ENCODE assay signal across 1 cellular context in genomic region chr2:174210861-174211260, GRCh38.
TF ChIP-seq lines count a peak whose summit lies in the region.

No MANE protein-coding gene starts in this region.

TF ChIP-seq in K562, 482 proteins besides CTCF, POLR2A, EP300 and RAD21 (continued from another document and continues in another):
- TF ChIP-seq ZMIZ1 (IDR thresholded peaks at IDR 0.05; ENCODE audit: low read depth in 2 of 2, low read length in 2 of 2): peak in 1 of 2 experiments; percentile 46; a peak in 1 of 4 replicates
- TF ChIP-seq NCOR1 (IDR thresholded peaks at IDR 0.05): peak; percentile 76
- TF ChIP-seq WHSC1 (IDR thresholded peaks at IDR 0.05; ENCODE audit: low read length): no peak
- no peak for TF ChIP-seq HEY1 (CRISPR knock-in tag; IDR thresholded peaks at IDR 0.05; ENCODE audit: borderline replicate concordance)
- TF ChIP-seq TEAD4 (IDR thresholded peaks at IDR 0.05; ENCODE audit: low read length): peak; percentile 91
- TF ChIP-seq TEAD4 (CRISPR knock-in tag; IDR thresholded peaks at IDR 0.05; ENCODE audit: borderline replicate concordance): no peak
- TF ChIP-seq SPI1 (IDR thresholded peaks at IDR 0.05; ENCODE audit: borderline replicate concordance, low read depth, low read length): no peak; the same call in 1 of the 2 replicates
- TF ChIP-seq KLF16 (IDR thresholded peaks at IDR 0.05): peak; percentile 63
- TF ChIP-seq ATF1 (CRISPR knock-in tag; IDR thresholded peaks at IDR 0.05): no peak
- TF ChIP-seq ATF1 (tag; IDR thresholded peaks at IDR 0.05): 0 out of 2 replicates have a peak, but pooled peaks have one; percentile 14
- TF ChIP-seq CC2D1A (IDR thresholded peaks at IDR 0.05): peak; percentile 68; the same call in 1 of the 2 replicates
- TF ChIP-seq SMARCC2 (IDR thresholded peaks at IDR 0.05; ENCODE audit: low read depth): peak; percentile 40; the same call in 1 of the 2 replicates
- no peak for TF ChIP-seq THAP7 (CRISPR knock-in tag; IDR thresholded peaks at IDR 0.05)
- peak; percentile 72 for TF ChIP-seq ZBTB2 (IDR thresholded peaks at IDR 0.05)
- TF ChIP-seq RFX5 (IDR thresholded peaks at IDR 0.05; ENCODE audit: low read depth, low read length): no peak
- no peak for TF ChIP-seq ZNF23 (CRISPR knock-in tag; IDR thresholded peaks at IDR 0.05)
- TF ChIP-seq ZNF699 (CRISPR knock-in tag; IDR thresholded peaks at IDR 0.05; ENCODE audit: insufficient replicate concordance): no peak
- TF ChIP-seq GATA2 (CRISPR knock-in tag; IDR thresholded peaks at IDR 0.05): peak; percentile 49; the same call in 1 of the 2 replicates
- no peak for TF ChIP-seq ZNF280A (IDR thresholded peaks at IDR 0.05; ENCODE audit: low read depth, partially characterized antibody)
- TF ChIP-seq GABPB2 (CRISPR knock-in tag; conservative IDR thresholded peaks at IDR 0.05): no peak
- TF ChIP-seq MTF1 (CRISPR knock-in tag; IDR thresholded peaks at IDR 0.05; ENCODE audit: borderline replicate concordance): no peak
- no peak for TF ChIP-seq ELF2 (CRISPR knock-in tag; IDR thresholded peaks at IDR 0.05)
- TF ChIP-seq CBX8 (IDR thresholded peaks at IDR 0.05; ENCODE audit: borderline replicate concordance, extremely low read depth, low read depth, low read length, poor library complexity, severe bottlenecking): no peak
- no peak for TF ChIP-seq ZZZ3 (IDR thresholded peaks at IDR 0.05)
- no peak for TF ChIP-seq ZNF318 (IDR thresholded peaks at IDR 0.05; ENCODE audit: borderline replicate concordance in 1 of 2, low read depth in 1 of 2)
- no peak for TF ChIP-seq CHD2 (IDR thresholded peaks at IDR 0.05; ENCODE audit: low read depth, low read length)
- peak; percentile 65 for TF ChIP-seq TOE1 (IDR thresholded peaks at IDR 0.05; ENCODE audit: borderline replicate concordance)
- no peak for TF ChIP-seq TOE1 (CRISPR knock-in tag; IDR thresholded peaks at IDR 0.05; ENCODE audit: borderline replicate concordance, low read depth)
- TF ChIP-seq RUNX1 (IDR thresholded peaks at IDR 0.05; ENCODE audit: low read depth): no peak
- no peak for TF ChIP-seq ADNP (tag; IDR thresholded peaks at IDR 0.05)
- TF ChIP-seq YY1 (IDR thresholded peaks at IDR 0.05; ENCODE audit: borderline replicate concordance in 1 of 3, control insufficient read depth in 1 of 3, extremely low read depth in 1 of 3, insufficient read depth in 3 of 3, insufficient read length in 1 of 3, insufficient replicate concordance in 2 of 3, low read depth in 1 of 3, low read length in 2 of 3): no peak
- TF ChIP-seq HINFP (tag; conservative IDR thresholded peaks at IDR 0.05; ENCODE audit: low read depth): no peak
- TF ChIP-seq ZFX (CRISPR knock-in tag; IDR thresholded peaks at IDR 0.05): no peak
- no peak for TF ChIP-seq IRF2 (CRISPR knock-in tag; IDR thresholded peaks at IDR 0.05)
- peak; percentile 29; the same call in 1 of the 2 replicates for TF ChIP-seq NCOA1 (IDR thresholded peaks at IDR 0.05; ENCODE audit: low read depth)
- TF ChIP-seq GTF2E2 (tag; IDR thresholded peaks at IDR 0.05): no peak
- no peak for TF ChIP-seq ZNF263 (CRISPR knock-in tag; IDR thresholded peaks at IDR 0.05; ENCODE audit: borderline replicate concordance)
- TF ChIP-seq MIER1 (IDR thresholded peaks at IDR 0.05; ENCODE audit: low read depth): peak; percentile 33; the same call in 1 of the 2 replicates
- no peak for TF ChIP-seq TCF7 (IDR thresholded peaks at IDR 0.05; ENCODE audit: borderline replicate concordance)
- peak; percentile 59; the same call in 1 of the 2 replicates for TF ChIP-seq MTA1 (IDR thresholded peaks at IDR 0.05; ENCODE audit: borderline replicate concordance)
- TF ChIP-seq HDAC3 (IDR thresholded peaks at IDR 0.05; ENCODE audit: borderline replicate concordance, partially characterized antibody): peak; percentile 22
- peak; percentile 88 for TF ChIP-seq SMARCA4 (IDR thresholded peaks at IDR 0.05)
- peak; percentile 90 for TF ChIP-seq SOX6 (IDR thresholded peaks at IDR 0.05)
- TF ChIP-seq ZNF445 (CRISPR knock-in tag; IDR thresholded peaks at IDR 0.05; ENCODE audit: low read depth): no peak
- no peak for TF ChIP-seq GTF2A2 (tag; IDR thresholded peaks at IDR 0.05)
- TF ChIP-seq TAF1 (IDR thresholded peaks at IDR 0.05; ENCODE audit: control insufficient read depth, extremely low read depth, insufficient read depth, low read length, severe bottlenecking): no peak
- TF ChIP-seq ZBED1 (IDR thresholded peaks at IDR 0.05): no peak
- TF ChIP-seq DMBX1 (CRISPR knock-in tag; IDR thresholded peaks at IDR 0.05; ENCODE audit: borderline replicate concordance): peak; percentile 57; the same call in 1 of the 2 replicates
- no peak for TF ChIP-seq SMARCA5 (IDR thresholded peaks at IDR 0.05)
- no peak for TF ChIP-seq ZFP30 (CRISPR knock-in tag; IDR thresholded peaks at IDR 0.05; ENCODE audit: borderline replicate concordance)
- TF ChIP-seq KDM1A (IDR thresholded peaks at IDR 0.05): peak; percentile 23 to 67; a peak in 3 of 4 replicates
- no peak for TF ChIP-seq PHB (CRISPR knock-in tag; IDR thresholded peaks at IDR 0.05)
- TF ChIP-seq TAL1 (IDR thresholded peaks at IDR 0.05): peak; percentile 87
- no peak for TF ChIP-seq ZSCAN32 (CRISPR knock-in tag; IDR thresholded peaks at IDR 0.05)
- no peak for TF ChIP-seq DACH1 (IDR thresholded peaks at IDR 0.05; ENCODE audit: partially characterized antibody)
- TF ChIP-seq RBM22 (IDR thresholded peaks at IDR 0.05; ENCODE audit: low read depth, low read length, poor library complexity, severe bottlenecking): no peak
- TF ChIP-seq POLR3G (IDR thresholded peaks at IDR 0.05; ENCODE audit: extremely low read depth, insufficient read length, insufficient replicate concordance): no peak
- TF ChIP-seq JUND (IDR thresholded peaks at IDR 0.05; ENCODE audit: borderline replicate concordance, low read depth, low read length): 0 out of 2 replicates have a peak, but pooled peaks have one; percentile 13
- TF ChIP-seq JUND (tag; IDR thresholded peaks at IDR 0.05; ENCODE audit: borderline replicate concordance, low read depth, low read length): peak; percentile 11; the same call in 1 of the 3 replicates
- no peak for TF ChIP-seq ILK (tag; IDR thresholded peaks at IDR 0.05; ENCODE audit: borderline replicate concordance, low read depth)
